8 cellular contexts compared by ENCODE assay signal in the genomic region with DNA sequence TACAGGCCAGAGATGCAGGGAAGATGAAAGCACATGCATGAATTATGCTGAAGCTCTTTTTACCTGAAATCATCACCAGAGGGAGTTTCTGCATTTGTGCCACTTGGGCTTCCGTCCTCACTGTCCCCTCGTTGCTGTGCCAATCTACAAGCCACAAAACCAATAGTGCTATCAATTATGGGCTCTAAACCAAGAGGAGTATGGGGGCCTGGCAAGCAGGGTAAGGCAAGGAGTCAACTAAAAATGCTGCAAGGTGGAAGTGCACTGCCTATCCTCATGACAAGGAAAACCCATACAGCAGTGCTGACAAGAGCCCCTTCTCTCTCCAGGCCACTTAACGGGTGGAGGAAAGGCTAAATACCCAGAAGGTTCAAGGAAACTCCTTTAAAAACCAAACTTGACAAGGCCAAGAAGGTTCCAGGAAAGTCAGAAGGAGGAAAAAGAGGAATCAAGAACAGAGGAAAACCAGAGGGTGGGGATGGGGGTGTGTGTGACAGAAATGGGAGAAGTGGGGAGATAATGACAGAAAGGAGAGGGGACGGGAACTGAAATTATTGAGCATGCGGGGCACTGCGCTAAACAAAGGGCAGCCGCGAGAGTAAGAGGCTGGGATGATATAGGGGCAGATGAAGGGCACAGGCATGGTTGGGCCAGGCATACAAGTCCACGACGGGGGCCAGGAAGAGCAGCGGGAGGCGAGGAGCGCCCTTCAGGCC. TPM values are rescaled to one million over a fixed set of nuclear protein-coding genes. Genes with fewer than 3 reads are reported as not detected.
DNase-seq lines count a peak whose midpoint lies in the region; ATAC-seq and TF ChIP-seq lines count a peak whose summit lies in the region.

No MANE protein-coding gene starts in this region.

- peak; percentile 21 for ATAC-seq in HG02588 (IDR thresholded peaks at IDR 0.05; ENCODE audit: unreplicated experiment)
- no peak for ATAC-seq in GM18870 (IDR thresholded peaks at IDR 0.05; ENCODE audit: unreplicated experiment)
- no peak for ATAC-seq in GM21737 (IDR thresholded peaks at IDR 0.05; ENCODE audit: unreplicated experiment)

- H3K36me3 Mint-ChIP-seq in activated naive CD4-positive, alpha-beta T cell treated with anti-CD3 and anti-CD28 coated beads, Interleukin-2, amount 50 U/mL, for 24 hours, result no peaks in the 10 kb centered on the region

- H3K27me3 Mint-ChIP-seq in activated naive CD4-positive, alpha-beta T cell treated with anti-CD3 and anti-CD28 coated beads, Interleukin-2, amount 50 U/mL, for 24 hours, result no peaks in the 10 kb centered on the region

- H3K9me3 Mint-ChIP-seq in activated naive CD4-positive, alpha-beta T cell treated with anti-CD3 and anti-CD28 coated beads, Interleukin-2, amount 50 U/mL, for 24 hours, result no peaks in the 10 kb centered on the region

- DNase-seq in G401 (ENCODE audit: low spot score), result peak; percentile 36
- peak; percentile 69 for DNase-seq in OCI-M1 (lab: John Stamatoyannopoulos, UW)
- no peak for DNase-seq in left ventricle myocardium inferior
- DNase-seq in retinal pigment epithelial cell (ENCODE audit: low read depth), result no peak

- H3K4me3 ChIP-seq in left ventricle myocardium inferior (peak overlapping the region; percentile 75), retinal pigment epithelial cell (ENCODE audit: low read length) (peak overlapping the region; percentile 73)

- H3K4me1 ChIP-seq in left ventricle myocardium inferior, result peaks cover 22% of the 10 kb centered on the region

- H3K36me3 ChIP-seq in left ventricle myocardium inferior, result peaks cover 31% of the 10 kb centered on the region

- no peaks in the 10 kb centered on the region for H3K9me3 ChIP-seq in left ventricle myocardium inferior (replicated peaks)

- H3K4me3 Mint-ChIP-seq in activated naive CD4-positive, alpha-beta T cell treated with anti-CD3 and anti-CD28 coated beads, Interleukin-2, amount 50 U/mL, for 24 hours, result peak overlapping the region; percentile 95

- in situ Hi-C loops in G401 (cut with HindIII; ENCODE audit: low sequenced_read_pairs), result no loop called here

- no peaks in the 10 kb centered on the region for H3K27me3 ChIP-seq in left ventricle myocardium inferior (ENCODE audit: low read depth)

- intact Hi-C loops in left ventricle myocardium inferior (cut with micrococcal nuclease), result no loop called here

- H3K4me1 Mint-ChIP-seq in activated naive CD4-positive, alpha-beta T cell treated with anti-CD3 and anti-CD28 coated beads, Interleukin-2, amount 50 U/mL, for 24 hours, result peaks cover 26% of the 10 kb centered on the region

- H3K27ac ChIP-seq in left ventricle myocardium inferior (replicated peaks), result peak overlapping the region; percentile 92

- peak overlapping the region; percentile 97 for H3K27ac Mint-ChIP-seq in activated naive CD4-positive, alpha-beta T cell treated with anti-CD3 and anti-CD28 coated beads, Interleukin-2, amount 50 U/mL, for 24 hours

- TF ChIP-seq CTCF in left ventricle myocardium inferior (IDR thresholded peaks at IDR 0.05; ENCODE audit: borderline replicate concordance) (no peak), retinal pigment epithelial cell (conservative IDR thresholded peaks at IDR 0.05; ENCODE audit: low read depth, low read length) (peak; percentile 26)

RNA-seq across cellular contexts. Expression of a gene that starts 0.7 kb away (rescaled TPM):
- 25.7 and 27.9 TPM in 2 replicates for total RNA-seq in G401 (2014; rRNA removed; shearing (Covaris generic))
- 22.5 TPM for total RNA-seq in left ventricle myocardium inferior

RNA-seq across cellular contexts. Expression of a gene that starts 8.7 kb away (rescaled TPM):
- total RNA-seq in G401 (2014; rRNA removed; shearing (Covaris generic)), result 128 and 171 TPM in 2 replicates
- total RNA-seq in left ventricle myocardium inferior, result 54.5 TPM

Comparison
In these comparisons a context has a peak if more than half of its experiments do, and no peak if none do; other contexts are left out.
1. DNase-seq: peak in G401 (single experiment) and OCI-M1 (single experiment); none in left ventricle myocardium inferior (single experiment) and retinal pigment epithelial cell (single experiment).